Comparison of ENCODE assay signal across 11 cellular contexts in genomic region chr2:75537658-75538057, GRCh38.
"Had no signal": no experiment of that assay in that cellular context is flagged by ENCODE, and none has a peak within 500 bp of the region (broad histone marks: within the 10 kb centered on the region; RNA-seq: fewer than 3 reads in every experiment).

No MANE protein-coding gene starts in this region.

- H3K4me1 ChIP-seq: HAP-1 had no signal

- ATAC-seq: GM23338, HCT116 had no signal

- H2AFZ ChIP-seq: GM23248, GM23338 had no signal

- H3K9ac ChIP-seq: GM23248 had no signal

- H3K27ac Mint-ChIP-seq: GM23338, H9, HFFc6 had no signal

- H3K4me2 ChIP-seq: GM23338 had no signal

- H3K9me3 Mint-ChIP-seq: GM23338, HFFc6 had no signal

- H3K4me3 Mint-ChIP-seq: GM23338, H9, HFFc6 had no signal

- DNase-seq: GM23248, GOT3, H7, H9, HCEC 1CT, HFFc6 had no signal

- H3K36me3 ChIP-seq: HAP-1 had no signal

- H3K4me3 ChIP-seq: GM23248, GM23338, HAP-1 had no signal

- H3K27ac ChIP-seq: GM23248 had no signal

- H3K9me3 ChIP-seq: HAP-1 had no signal

- FAIRE-seq: H1, H54 had no signal

- H3K4me1 Mint-ChIP-seq: GM23338, H9 had no signal
